In the genomic region with DNA sequence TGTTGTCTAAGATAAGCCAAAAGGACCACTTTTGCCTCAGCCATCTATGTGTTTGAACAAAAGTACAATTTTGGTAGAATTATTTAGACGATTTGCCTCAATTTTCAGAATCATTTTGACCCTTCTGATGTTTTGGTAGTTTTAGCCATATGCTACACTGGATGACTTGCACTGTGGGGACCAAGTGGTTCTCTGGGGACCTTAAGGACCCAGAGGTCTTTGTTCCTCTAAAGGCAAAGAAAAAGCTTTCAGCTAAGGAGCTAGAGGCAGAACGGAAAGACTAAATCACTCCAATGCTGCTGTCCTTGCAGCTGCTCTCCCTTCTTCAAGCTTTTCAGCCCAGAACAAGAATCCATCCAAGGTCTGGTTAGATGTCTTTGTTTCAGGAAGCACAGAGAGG, we compare ENCODE assay signal across 19 cellular contexts.
"Had no signal": no experiment of that assay in that cellular context is flagged by ENCODE, and none has a peak within 500 bp of the region (broad histone marks: within the 10 kb centered on the region; RNA-seq: fewer than 3 reads in every experiment).

No MANE protein-coding gene starts in this region.

- H3K27me3 ChIP-seq: gastrocnemius medialis, testis, upper lobe of left lung had no signal

- H3K9me3 ChIP-seq: gastrocnemius medialis, heart right ventricle, testis, upper lobe of left lung had no signal

- H3K4me3 ChIP-seq: gastrocnemius medialis, heart right ventricle, testis, upper lobe of left lung had no signal

- H3K9me3 Mint-ChIP-seq: activated T-cell treated with anti-CD3 and anti-CD28 coated beads, Interleukin-2, amount 50 U/mL, for 72 hours; natural killer cell treated with Interleukin-12 subunit alpha and Interleukin-12 subunit beta and Interleukin-15 and Interleukin-18, amount 100 ng/mL, for 72 hours had no signal

- H3K4me3 Mint-ChIP-seq: activated T-cell treated with anti-CD3 and anti-CD28 coated beads, Interleukin-2, amount 50 U/mL, for 72 hours; natural killer cell treated with Interleukin-12 subunit alpha and Interleukin-12 subunit beta and Interleukin-15 and Interleukin-18, amount 100 ng/mL, for 72 hours; T-helper 17 cell had no signal

- H3K27ac ChIP-seq: gastrocnemius medialis, testis, upper lobe of left lung, VCaP had no signal

- H3K27ac Mint-ChIP-seq: activated T-cell treated with anti-CD3 and anti-CD28 coated beads, Interleukin-2, amount 50 U/mL, for 72 hours; natural killer cell treated with Interleukin-12 subunit alpha and Interleukin-12 subunit beta and Interleukin-15 and Interleukin-18, amount 100 ng/mL, for 72 hours; T-helper 17 cell had no signal

- DNase-seq: activated CD4-positive, alpha-beta T cell treated with anti-CD3 and anti-CD28 coated beads, Interleukin-2, amount 50 U/mL, for 4 hours; activated effector memory CD4-positive, alpha-beta T cell treated with anti-CD3 and anti-CD28 coated beads, Interleukin-2, amount 50 U/mL, for 16 hours; activated naive CD4-positive, alpha-beta T cell treated with anti-CD3 and anti-CD28 coated beads, Interleukin-2, amount 50 U/mL, for 16 hours; activated T-cell treated with anti-CD3 and anti-CD28 coated beads, Interleukin-2, amount 50 U/mL, for 72 hours; effector CD4-positive, alpha-beta T cell; gastrocnemius medialis; mesenchymal stem cell; nucleus accumbens; posterior cingulate gyrus; retina; stimulated activated CD4-positive, alpha-beta T cell treated with anti-CD3 and anti-CD28 coated beads, Interleukin-12 subunit alpha, Interleukin-12 subunit beta, amount 100 ng/mL, for 4 hours; stimulated activated CD4-positive, alpha-beta T cell treated with anti-CD3 and anti-CD28 coated beads, Interleukin-1b, Interleukin-23, amount 100 ng/mL, for 48 hours; T-helper 17 cell; testis; upper lobe of left lung had no signal

- ATAC-seq: activated T-cell treated with anti-CD3 and anti-CD28 coated beads, Interleukin-2, amount 50 U/mL, for 72 hours; esophagus mucosa; gastrocnemius medialis; natural killer cell treated with Interleukin-12 subunit alpha and Interleukin-12 subunit beta and Interleukin-15 and Interleukin-18, amount 100 ng/mL, for 72 hours; T-helper 17 cell had no signal

- H3K4me1 ChIP-seq: testis, upper lobe of left lung had no signal

- H3K36me3 ChIP-seq: gastrocnemius medialis, heart right ventricle, upper lobe of left lung had no signal

- H3K36me3 Mint-ChIP-seq: natural killer cell treated with Interleukin-12 subunit alpha and Interleukin-12 subunit beta and Interleukin-15 and Interleukin-18, amount 100 ng/mL, for 72 hours had no signal
